8 cellular contexts compared by ENCODE assay signal in the genomic region with DNA sequence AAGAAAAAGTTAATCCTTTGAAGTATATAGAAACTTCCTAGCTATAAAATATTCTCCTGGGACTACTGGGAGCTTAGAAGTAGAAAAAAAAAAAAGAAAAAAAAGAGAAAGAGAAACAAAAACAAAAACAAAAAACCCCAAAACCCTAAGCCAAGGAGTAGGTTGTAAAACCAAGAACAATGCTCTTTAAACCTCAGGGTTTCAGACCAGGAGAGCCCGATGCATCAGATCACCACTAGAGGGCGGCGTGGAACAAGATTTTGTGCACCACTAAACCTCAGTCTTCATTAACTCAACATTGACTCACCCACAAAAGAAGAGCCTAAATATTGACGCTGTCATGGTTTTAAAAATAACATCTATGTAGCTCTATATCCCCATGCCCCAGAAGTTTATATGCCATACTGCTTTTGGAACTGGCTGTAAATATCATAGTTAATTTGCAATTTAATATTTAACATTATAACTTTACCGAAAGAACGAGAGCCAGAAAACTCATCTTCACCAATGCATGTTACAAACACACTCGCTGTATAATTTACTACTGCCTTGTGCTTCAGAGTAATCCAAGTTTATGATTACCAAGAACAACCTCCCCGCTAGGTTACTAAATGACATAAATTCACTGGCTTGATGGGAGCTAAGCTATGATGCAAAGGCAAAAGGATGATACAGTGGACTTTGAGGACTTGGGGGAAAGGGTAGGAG. TPM values are rescaled to one million over a fixed set of nuclear protein-coding genes. Genes with fewer than 3 reads are reported as not detected.
DNase-seq lines count a peak whose midpoint lies in the region; ATAC-seq and TF ChIP-seq lines count a peak whose summit lies in the region.

No MANE protein-coding gene starts in this region.

- no peaks in the 10 kb centered on the region for H3K9me2 ChIP-seq in PC-3 (replicated peaks; ENCODE audit: low read length)

- no peaks in the 10 kb centered on the region for H3K27me3 Mint-ChIP-seq in nephron (ENCODE audit: low read depth)

- peak overlapping the region; percentile 71 for H3K27ac ChIP-seq in PC-3 (ENCODE audit: low read length)

- no peaks in the 10 kb centered on the region for H3K79me2 ChIP-seq in PC-3 (ENCODE audit: low read length)

- H3K9me3 ChIP-seq in PC-3 (ENCODE audit: low read length), result no peaks in the 10 kb centered on the region

- peaks cover 31% of the 10 kb centered on the region for H3K4me1 ChIP-seq in PC-3 (ENCODE audit: insufficient read depth, low read length)

- no peaks in the 10 kb centered on the region for H3F3A ChIP-seq in PC-3 (ENCODE audit: low read length, unreplicated experiment)

- H3K36me3 ChIP-seq in PC-3 (ENCODE audit: low read depth, low read length), result peaks cover 9% of the 10 kb centered on the region

- CTCF ChIA-PET in PC-3 (lab: Charles Lee), result interaction anchor here (0.6 to 1.1 kb wide), 10 partner anchors 20 to 542 kb away, joined by 3 to 7 read pairs (median 4); a partner anchor contains a TSS

- no peaks in the 10 kb centered on the region for H3K9me3 Mint-ChIP-seq in nephron

- 0 out of 2 replicates have a peak overlapping the region, but pooled peaks have one; percentile 23 for H3K4me2 ChIP-seq in PC-3 (ENCODE audit: low read length)

- BruUV-seq in PC-3 (replicated peaks; lab: Mats Ljungman, UMichigan), result no TSS peak

- H3K4me1 Mint-ChIP-seq in nephron, result no peaks in the 10 kb centered on the region

- H3K27me3 ChIP-seq in PC-3 (ENCODE audit: low read length), result no peaks in the 10 kb centered on the region

- TF ChIP-seq CTCF in PC-3 (conservative IDR thresholded peaks at IDR 0.05; ENCODE audit: low read depth, low read length), result peak; percentile 94
- peak; percentile 89 to 95 (median 93) for TF ChIP-seq CTCF in nephron (IDR thresholded peaks at IDR 0.05; ENCODE audit: unreplicated experiment in 3 of 3)

- intact Hi-C loops in PC-3 (cut with micrococcal nuclease), result loop anchor here (1.0 to 5.0 kb wide), 6 partner anchors 78 to 349 kb away; a partner anchor contains a TSS

- DNase-seq in DMS153 (lab: John Stamatoyannopoulos, UW) (peak; percentile 22), PC-3 (peak; percentile 95), activated T-cell treated with anti-CD3 and anti-CD28 coated beads for 48 hours (ENCODE audit: low read depth) (peak; percentile 75), fibroblast of gingiva (ENCODE audit: low read depth) (peak; percentile 74)
- DNase-seq in Jurkat, Clone E6-1 (ENCODE audit: low read depth, low spot score), result peak; percentile 75
- DNase-seq in stimulated activated naive CD4-positive, alpha-beta T cell treated with Interleukin-2 at 50 U/mL for 16 hours (lab: John Stamatoyannopoulos, UW), result peak; percentile 82

- H3K4me3 Mint-ChIP-seq in nephron, result peak overlapping the region in 2 of 3 experiments; percentile 12 to 17

- peak overlapping the region; percentile 8; the same call in 1 of the 2 replicates for H3K9ac ChIP-seq in PC-3 (ENCODE audit: low read length)

- no peak overlapping the region for H3K4me3 ChIP-seq in Jurkat, Clone E6-1 (ENCODE audit: low read length)
- H3K4me3 ChIP-seq in PC-3 (ENCODE audit: low read length), result no peak overlapping the region

- no peaks in the 10 kb centered on the region for H4K20me1 ChIP-seq in PC-3 (ENCODE audit: low read length)

- H3K27ac Mint-ChIP-seq in nephron, result peak overlapping the region; percentile 25 to 88 (median 28)

- no peak overlapping the region for H2AFZ ChIP-seq in PC-3 (ENCODE audit: low read length)

- POLR2A ChIA-PET in PC-3 (lab: Charles Lee; ENCODE audit: unreplicated experiment), result interaction anchor here (0.6 to 0.7 kb wide), 2 partner anchors 194 to 197 kb away, joined by 4 to 7 read pairs; no protein-coding TSS in a partner anchor

- peaks cover 32% of the 10 kb centered on the region for H3K36me3 Mint-ChIP-seq in nephron (ENCODE audit: low read depth)

- ATAC-seq in GM21529 (IDR thresholded peaks at IDR 0.05; ENCODE audit: unreplicated experiment) (peak; percentile 94), PC-3 (peak; percentile 86)

RNA-seq across cellular contexts. Expression of a gene that starts 19.2 kb away (rescaled TPM):
- 70.3 TPM for polyA plus RNA-seq in Jurkat, Clone E6-1 (2012; ENCODE audit: insufficient read depth, insufficient read length)
- total RNA-seq in PC-3 (2014; rRNA removed), result 28.6 and 36.2 TPM in 2 replicates

Comparison
In these comparisons a context has a peak if more than half of its experiments do, and no peak if none do; other contexts are left out.
1. DNase-seq: peak in every context shown above with its lines; median percentile 95 in PC-3; 82 in stimulated activated naive CD4-positive, alpha-beta T cell treated with Interleukin-2 at 50 U/mL for 16 hours; 75 in Jurkat, Clone E6-1; 75 in activated T-cell treated with anti-CD3 and anti-CD28 coated beads for 48 hours; 74 in fibroblast of gingiva; 22 in DMS153.